ENCODE assay signal across 22 cellular contexts in genomic region chr7:82087099-82087498, GRCh38.
"Had no signal": no experiment of that assay in that cellular context is flagged by ENCODE, and none has a peak within 500 bp of the region (broad histone marks: within the 10 kb centered on the region; RNA-seq: fewer than 3 reads in every experiment).

No MANE protein-coding gene starts in this region.

- H3K4me3 ChIP-seq: K562 had no signal

- FAIRE-seq: HTR-8/SVneo, K562 had no signal

- H3K9ac ChIP-seq: KMS-11 had no signal

- H3K27ac ChIP-seq: HL-60, KMS-11, RWPE1 had no signal

- H3K4me2 ChIP-seq: KMS-11 had no signal

- ATAC-seq: K562, Panc1, PC-3 had no signal

- DNase-seq: Kasumi-1, MM.1S, NCI-H1092 treated with DMSO at 0.1 percent for 48 hours, NCI-H1436, NCI-H187, NCI-H2029, NCI-H2081 treated with DMSO at 0.1 percent for 48 hours, NCI-H2171, NCI-H226, NCI-H446, NCI-H510A, NCI-H524 treated with DMSO at 0.1 percent for 48 hours, NCI-H69, NCI-H774, PC-3, SHP77 had no signal
